ENCODE assay signal across 10 cellular contexts in genomic region chr3:43181202-43181910, GRCh38.
A peak's percentile ranks its signal among the peaks of the same experiment; 100 is the strongest.
DNase-seq lines count a peak whose midpoint lies in the region; ATAC-seq and TF ChIP-seq lines count a peak whose summit lies in the region.
"Had no signal": no experiment of that assay in that cellular context is flagged by ENCODE, and none has a peak within 500 bp of the region (broad histone marks: within the 10 kb centered on the region; RNA-seq: fewer than 3 reads in every experiment).

No MANE protein-coding gene starts in this region.

- no peaks in the 10 kb centered on the region for H3K9me2 ChIP-seq in Karpas-422 (replicated peaks; ENCODE audit: insufficient read depth, low read length)

- in situ Hi-C loops in transverse colon (cut with MboI; ENCODE audit: low pct_ligation_motif_present in 1 of 4, low pct_unique_long_range_greater_than_20kb in 1 of 4, low sequenced_read_pairs in 3 of 4), result no loop called here

- TF ChIP-seq EP300 in transverse colon (IDR thresholded peaks at IDR 0.05; ENCODE audit: low read depth), result no peak

- no peaks in the 10 kb centered on the region for H3K79me2 ChIP-seq in Karpas-422 (ENCODE audit: low read length)

- H3K36me3 ChIP-seq in BLaER1, result no peaks in the 10 kb centered on the region
- no peaks in the 10 kb centered on the region for H3K36me3 ChIP-seq in colonic mucosa
- H3K36me3 ChIP-seq in transverse colon, result no peaks in the 10 kb centered on the region
- H3K36me3 ChIP-seq in Karpas-422 (ENCODE audit: insufficient read depth, low read length), result no peaks in the 10 kb centered on the region

- peak; percentile 82 for DNase-seq in RWPE1 (ENCODE audit: low spot score)
- peak; percentile 65 for DNase-seq in colonic mucosa
- peak; percentile 47 for DNase-seq in transverse colon
- DNase-seq in NCI-H2227 (lab: John Stamatoyannopoulos, UW; ENCODE audit: unreplicated experiment), result no peak
- no peak for DNase-seq in GM03348 (ENCODE audit: low spot score)
- no peak for DNase-seq in Karpas-422

- no peak overlapping the region for H3K4me3 ChIP-seq in BLaER1
- no peak overlapping the region for H3K4me3 ChIP-seq in colonic mucosa
- no peak overlapping the region for H3K4me3 ChIP-seq in transverse colon
- no peak overlapping the region for H3K4me3 ChIP-seq in Karpas-422 (ENCODE audit: low read length)
- H3K4me3 ChIP-seq: SK-N-MC had no signal

- H3K27ac ChIP-seq in BLaER1 (peak overlapping the region; percentile 70; the same call in 1 of the 2 replicates), RWPE1 (peak overlapping the region; percentile 95), colonic mucosa (peak overlapping the region; percentile 33), transverse colon (peak overlapping the region in 3 of 4 donors; percentile 55 to 79 (median 69)), Karpas-422 (ENCODE audit: low read length) (no peak overlapping the region)
- H3K27ac ChIP-seq: SK-N-MC had no signal

- no peak for TF ChIP-seq POLR2A in transverse colon (IDR thresholded peaks at IDR 0.05)

- H2AFZ ChIP-seq in Karpas-422 (ENCODE audit: low read length), result no peak overlapping the region

- TF ChIP-seq CTCF in RWPE1 (conservative IDR thresholded peaks at IDR 0.05; ENCODE audit: low read depth) (no peak), colonic mucosa (IDR thresholded peaks at IDR 0.05) (no peak), transverse colon (IDR thresholded peaks at IDR 0.05) (no peak)

- peaks cover 41% of the 10 kb centered on the region for H3K4me1 ChIP-seq in BLaER1
- H3K4me1 ChIP-seq in colonic mucosa, result peaks cover 19% of the 10 kb centered on the region
- H3K4me1 ChIP-seq in transverse colon, result peaks cover 3 to 31% (median 18%) of the 10 kb centered on the region in 4 donors
- no peaks in the 10 kb centered on the region for H3K4me1 ChIP-seq in Karpas-422 (ENCODE audit: low read length)

- H3K27me3 ChIP-seq in BLaER1 (no peaks in the 10 kb centered on the region), colonic mucosa (no peaks in the 10 kb centered on the region), transverse colon (no peaks in the 10 kb centered on the region), Karpas-422 (ENCODE audit: low read length) (no peaks in the 10 kb centered on the region)

- POLR2A ChIA-PET in RWPE1 (lab: Yijun Ruan, JAX; ENCODE audit: low non-redundant PET), result no interaction called here

- WGBS in transverse colon (ENCODE audit: low coverage in 1 of 2), 2 donors, result 63 to 77% methylated on average over 10 to 17 of the region's 17 CpGs

- H3K9me3 ChIP-seq in BLaER1 (no peaks in the 10 kb centered on the region), colonic mucosa (no peaks in the 10 kb centered on the region), transverse colon (no peaks in the 10 kb centered on the region), Karpas-422 (ENCODE audit: low read length) (no peaks in the 10 kb centered on the region)
- H3K9me3 ChIP-seq: Caco-2 had no signal

- peak overlapping the region; percentile 72 for H3K4me2 ChIP-seq in BLaER1
- H3K4me2 ChIP-seq in Karpas-422 (ENCODE audit: low read depth, low read length, poor library complexity, severe bottlenecking), result no peak overlapping the region

- ATAC-seq in GM21515 (IDR thresholded peaks at IDR 0.05; ENCODE audit: unreplicated experiment), result peak; percentile 55

- CTCF ChIA-PET in RWPE1 (lab: Yijun Ruan, JAX), result interaction anchor here (0.6 kb wide), 1 partner anchor 42 kb away, joined by 3 read pairs; no protein-coding TSS in a partner anchor

- H4K20me1 ChIP-seq in BLaER1 (no peaks in the 10 kb centered on the region), Karpas-422 (ENCODE audit: insufficient read depth, low read depth, low read length) (no peaks in the 10 kb centered on the region)

- intact Hi-C loops in colonic mucosa (cut with DNase I), result no loop called here
- intact Hi-C loops in transverse colon (cut with DNase I; ENCODE audit: low total_unique reads), result no loop called here

- H3K9ac ChIP-seq in BLaER1 (no peak overlapping the region), colonic mucosa (ENCODE audit: low read depth in 2 of 2, low read length in 2 of 2) (no peak overlapping the region), Karpas-422 (ENCODE audit: low read length) (no peak overlapping the region)

Comparison
In these comparisons a context has a peak if more than half of its experiments do, and no peak if none do; other contexts are left out.
1. DNase-seq: peak in RWPE1 (single experiment), colonic mucosa (single experiment) and transverse colon (single experiment); none in NCI-H2227 (single experiment), GM03348 (single experiment) and Karpas-422 (single experiment).